19 cellular contexts compared by ENCODE assay signal in genomic region chr2:160575363-160575762, GRCh38.
DNase-seq lines count a peak whose midpoint lies in the region; ATAC-seq lines count a peak whose summit lies in the region.
"Had no signal": no experiment of that assay in that cellular context is flagged by ENCODE, and none has a peak within 500 bp of the region (broad histone marks: within the 10 kb centered on the region; RNA-seq: fewer than 3 reads in every experiment).

No MANE protein-coding gene starts in this region.

- peaks cover 16% of the 10 kb centered on the region for H3K9me3 ChIP-seq in mesenchymal stem cell (ENCODE audit: control insufficient read depth, low read length)
- H3K9me3 ChIP-seq: pancreas had no signal

- H2BK120ac ChIP-seq in mesenchymal stem cell (ENCODE audit: low read depth, low read length) = no peak overlapping the region

- H2BK15ac ChIP-seq in mesenchymal stem cell (ENCODE audit: low read depth, poor library complexity, severe bottlenecking) = no peak overlapping the region

- H2AFZ ChIP-seq in mesenchymal stem cell (ENCODE audit: low read depth, low read length) = no peak overlapping the region

- no peaks in the 10 kb centered on the region for H3K4me1 ChIP-seq in mesenchymal stem cell (ENCODE audit: control insufficient read depth, insufficient read depth, low read depth, low read length)
- H3K4me1 ChIP-seq: HAP-1, pancreas had no signal

- H3K14ac ChIP-seq in mesenchymal stem cell (ENCODE audit: low read length in 2 of 2) = no peak overlapping the region

- H3K27me3 ChIP-seq in mesenchymal stem cell (ENCODE audit: control insufficient read depth in 1 of 2, insufficient read depth in 1 of 2, low read length in 2 of 2) = no peaks in the 10 kb centered on the region
- H3K27me3 ChIP-seq: pancreas, upper lobe of left lung had no signal

- no peak overlapping the region for H3K4ac ChIP-seq in mesenchymal stem cell (ENCODE audit: low read depth in 1 of 2, low read length in 2 of 2)

- H4K91ac ChIP-seq in mesenchymal stem cell (ENCODE audit: low read length) = no peak overlapping the region

- no peak overlapping the region for H3K23ac ChIP-seq in mesenchymal stem cell (ENCODE audit: low read length in 2 of 2)

- no peak overlapping the region for H2BK5ac ChIP-seq in mesenchymal stem cell (ENCODE audit: low read depth, low read length, poor library complexity, severe bottlenecking)

- ATAC-seq in GM18511 (IDR thresholded peaks at IDR 0.05; ENCODE audit: unreplicated experiment) = peak; percentile 43
- peak; percentile 48 for ATAC-seq in GM21619 (IDR thresholded peaks at IDR 0.05; ENCODE audit: unreplicated experiment)
- peak; percentile 57 for ATAC-seq in HG03520 (IDR thresholded peaks at IDR 0.05; ENCODE audit: unreplicated experiment)
- ATAC-seq in GM19328 (IDR thresholded peaks at IDR 0.05; ENCODE audit: unreplicated experiment) = no peak
- ATAC-seq: stimulated activated naive CD8-positive, alpha-beta T cell treated with anti-CD3 and anti-CD28 coated beads, Interleukin-15, amount 100 ng/mL, for 72 hours had no signal

- no peak overlapping the region for H2AK5ac ChIP-seq in mesenchymal stem cell (ENCODE audit: low read length, severe bottlenecking)

- no peak overlapping the region for H3K4me2 ChIP-seq in mesenchymal stem cell (ENCODE audit: low read length, poor library complexity, severe bottlenecking)

- no peak overlapping the region for H3K4me3 ChIP-seq in mesenchymal stem cell (ENCODE audit: insufficient read depth in 1 of 2, low read depth in 1 of 2, low read length in 2 of 2)
- H3K4me3 ChIP-seq: HAP-1, pancreas, upper lobe of left lung had no signal

- no peaks in the 10 kb centered on the region for H3K79me1 ChIP-seq in mesenchymal stem cell (replicated peaks; ENCODE audit: low read length, poor library complexity, severe bottlenecking)

- H4K8ac ChIP-seq in mesenchymal stem cell (ENCODE audit: low read length) = no peak overlapping the region

- DNase-seq in mesenchymal stem cell = no peak
- DNase-seq in stimulated activated CD4-positive, alpha-beta T cell treated with anti-CD3 and anti-CD28 coated beads, Interleukin-1b, Interleukin-23, amount 100 ng/mL, for 48 hours = no peak
- DNase-seq in activated CD4-positive, alpha-beta T cell treated with anti-CD3 and anti-CD28 coated beads, Interleukin-2, amount 50 U/mL, for 1 hour = no peak
- DNase-seq: activated CD4-positive, alpha-beta T cell treated with anti-CD3 and anti-CD28 coated beads, Interleukin-2, amount 50 U/mL, for 4 hours; activated naive CD4-positive, alpha-beta T cell treated with anti-CD3 and anti-CD28 coated beads, Interleukin-2, amount 50 U/mL, for 16 hours; AML-193; cerebellar nuclear complex; effector memory CD4-positive, alpha-beta T cell; glutamatergic neuron; NCI-H1694; pancreas; RPMI8226; stimulated activated naive CD8-positive, alpha-beta T cell treated with anti-CD3 and anti-CD28 coated beads, Interleukin-15, amount 100 ng/mL, for 72 hours; upper lobe of left lung had no signal

- no peak overlapping the region for H2BK12ac ChIP-seq in mesenchymal stem cell (ENCODE audit: low read length in 2 of 2)

- H3K18ac ChIP-seq in mesenchymal stem cell (ENCODE audit: low read depth in 1 of 2, low read length in 2 of 2) = no peak overlapping the region

- H3K27ac ChIP-seq in mesenchymal stem cell (ENCODE audit: low read length, poor library complexity, severe bottlenecking) = no peak overlapping the region
- H3K27ac ChIP-seq: pancreas had no signal

- H3K36me3 ChIP-seq in mesenchymal stem cell (ENCODE audit: control insufficient read depth in 1 of 2, insufficient read depth in 2 of 2, low read depth in 1 of 2, low read length in 2 of 2) = no peaks in the 10 kb centered on the region
- H3K36me3 ChIP-seq: HAP-1, pancreas, upper lobe of left lung had no signal

- peak overlapping the region; percentile 70 for H3K9ac ChIP-seq in mesenchymal stem cell (ENCODE audit: low read length)
